In the genomic region with DNA sequence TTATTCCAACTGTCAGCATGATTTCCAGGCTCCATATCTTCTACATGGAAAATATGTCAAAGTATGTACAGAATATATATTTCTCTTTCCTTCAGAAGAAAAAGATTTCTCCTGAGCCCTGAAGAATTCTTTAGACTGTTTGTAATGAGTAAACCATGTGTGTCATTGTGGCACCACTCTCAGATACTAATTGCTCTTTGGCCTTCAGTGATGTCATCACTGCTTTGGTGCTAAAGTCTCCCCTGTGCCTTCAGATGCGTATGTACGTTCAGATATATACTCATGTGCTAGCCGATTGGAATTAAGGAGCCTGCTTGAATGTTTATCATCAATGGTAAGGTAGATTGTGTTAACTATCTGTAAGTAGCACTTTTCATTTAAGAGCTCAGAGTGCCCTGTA, we compare ENCODE assay signal across 2 cellular contexts.
TF ChIP-seq lines count a peak whose summit lies in the region.

No MANE protein-coding gene starts in this region.

TF ChIP-seq in IMR-90, 13 proteins besides CTCF, POLR2A, EP300 and RAD21:
- TF ChIP-seq NFE2L2 (IDR thresholded peaks at IDR 0.05; ENCODE audit: low read depth, low read length) (no peak), RCOR1 (IDR thresholded peaks at IDR 0.05; ENCODE audit: insufficient replicate concordance, low read length) (no peak), FOS (IDR thresholded peaks at IDR 0.05; ENCODE audit: low read depth, low read length) (no peak), MAFK (IDR thresholded peaks at IDR 0.05; ENCODE audit: low read depth, low read length) (no peak), CHD1 (IDR thresholded peaks at IDR 0.05; ENCODE audit: low read depth, low read length) (no peak), ELK1 (IDR thresholded peaks at IDR 0.05; ENCODE audit: borderline replicate concordance, low read depth, low read length) (no peak), SMC3 (IDR thresholded peaks at IDR 0.05; ENCODE audit: low read depth, low read length) (no peak), RFX5 (IDR thresholded peaks at IDR 0.05; ENCODE audit: low read depth, low read length) (no peak), BHLHE40 (IDR thresholded peaks at IDR 0.05; ENCODE audit: low read depth, low read length) (no peak), MXI1 (IDR thresholded peaks at IDR 0.05; ENCODE audit: borderline replicate concordance, low read depth, low read length) (no peak), CEBPB (IDR thresholded peaks at IDR 0.05; ENCODE audit: low read depth, low read length) (no peak), MAZ (IDR thresholded peaks at IDR 0.05; ENCODE audit: borderline replicate concordance, low read depth, low read length) (no peak)
- TF ChIP-seq, protein P1, sequence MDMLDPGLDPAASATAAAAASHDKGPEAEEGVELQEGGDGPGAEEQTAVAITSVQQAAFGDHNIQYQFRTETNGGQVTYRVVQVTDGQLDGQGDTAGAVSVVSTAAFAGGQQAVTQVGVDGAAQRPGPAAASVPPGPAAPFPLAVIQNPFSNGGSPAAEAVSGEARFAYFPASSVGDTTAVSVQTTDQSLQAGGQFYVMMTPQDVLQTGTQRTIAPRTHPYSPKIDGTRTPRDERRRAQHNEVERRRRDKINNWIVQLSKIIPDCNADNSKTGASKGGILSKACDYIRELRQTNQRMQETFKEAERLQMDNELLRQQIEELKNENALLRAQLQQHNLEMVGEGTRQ (IDR thresholded peaks at IDR 0.05; ENCODE audit: low read depth, low read length), result no peak

TF ChIP-seq in liver, 16 proteins besides CTCF, POLR2A, EP300 and RAD21:
- TF ChIP-seq RXRA (IDR thresholded peaks at IDR 0.05) (no peak), HNF4A (conservative IDR thresholded peaks at IDR 0.05) (peak; percentile 41 to 66), ATF3 (IDR thresholded peaks at IDR 0.05) (peak; percentile 14), JUND (IDR thresholded peaks at IDR 0.05) (peak in 1 of 2 donors; percentile 56), SP1 (IDR thresholded peaks at IDR 0.05) (peak; percentile 18), YY1 (IDR thresholded peaks at IDR 0.05) (no peak)
